Comparison of ENCODE assay signal across 33 cellular contexts in the genomic region with DNA sequence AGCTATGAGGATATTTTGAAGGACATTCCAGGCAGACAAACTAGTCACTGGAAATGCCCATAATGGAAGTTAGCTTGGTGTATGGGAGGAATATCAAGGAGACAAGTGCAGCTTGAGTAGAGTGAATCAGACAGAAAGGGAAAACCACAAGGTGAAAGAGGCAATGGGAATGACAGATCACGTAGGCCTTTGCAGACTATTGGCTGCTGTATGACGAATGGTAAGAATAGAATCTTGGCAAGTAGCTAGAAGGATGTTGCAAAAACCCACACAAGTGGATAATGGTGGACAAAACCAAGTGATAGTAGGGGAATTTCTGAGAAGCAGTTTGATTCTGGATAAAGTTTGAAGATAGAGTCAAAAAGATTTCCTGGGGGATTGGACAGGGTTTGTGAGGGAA.
DNase-seq lines count a peak whose midpoint lies in the region; ATAC-seq and TF ChIP-seq lines count a peak whose summit lies in the region.
"Had no signal": no experiment of that assay in that cellular context is flagged by ENCODE, and none has a peak within 500 bp of the region (broad histone marks: within the 10 kb centered on the region; RNA-seq: fewer than 3 reads in every experiment).

No MANE protein-coding gene starts in this region.

- POLR2A ChIA-PET in CD4-positive, alpha-beta T cell (lab: Charles Lee) = no interaction called here

- H3K4me1 ChIP-seq in psoas muscle = no peaks in the 10 kb centered on the region
- H3K4me1 ChIP-seq: lower lobe of right lung, spleen had no signal

- no peak overlapping the region for H3K27ac Mint-ChIP-seq in CD4-positive, alpha-beta T cell
- H3K27ac Mint-ChIP-seq: activated naive CD4-positive, alpha-beta T cell treated with anti-CD3 and anti-CD28 coated beads, Interleukin-2, amount 50 U/mL, for 24 hours; activated T-helper 17 cell treated with anti-CD3 and anti-CD28 coated beads, Interleukin-2, amount 50 U/mL, for 72 hours; nephron; type B pancreatic cell had no signal

- DNase-seq in Daoy (ENCODE audit: low read depth) (peak; percentile 29), LHCN-M2 (ENCODE audit: low read depth) (peak; percentile 9), epithelial cell of esophagus (ENCODE audit: low read depth) (peak; percentile 17), myocyte (ENCODE audit: low read depth) (peak; percentile 8), psoas muscle (no peak), SW 1271 (lab: John Stamatoyannopoulos, UW) (no peak), activated gamma-delta T cell (lab: John Stamatoyannopoulos, UW) (no peak)
- DNase-seq in CD4-positive, alpha-beta T cell = no peak
- DNase-seq: ACHN; activated CD4-positive, alpha-beta T cell treated with anti-CD3 and anti-CD28 coated beads, Interleukin-2, amount 50 U/mL, for 48 hours; activated CD8-positive, alpha-beta memory T cell treated with anti-CD3 and anti-CD28 coated beads, Interleukin-2, amount 50 U/mL, for 4 hours; aorta; C1 segment of cervical spinal cord; dermis blood vessel endothelial cell; GOT3; head of caudate nucleus; lower lobe of right lung; mucosa of descending colon; NCI-H1092; NCI-H187; NCI-H2171; NCI-H526; NK-92 treated with Interleukin-12 subunit alpha and Interleukin-12 subunit beta, amount 100 ng/mL, for 24 hours; ovary; spleen; stimulated activated CD4-positive, alpha-beta T cell treated with anti-CD3 and anti-CD28 coated beads, Interleukin-2, amount 100 ng/mL, for 48 hours; T-helper 1 cell had no signal

- peaks cover 14% of the 10 kb centered on the region for H3K9me3 Mint-ChIP-seq in CD4-positive, alpha-beta T cell
- H3K9me3 Mint-ChIP-seq: nephron, type B pancreatic cell had no signal

- CTCF ChIA-PET in CD4-positive, alpha-beta T cell (lab: Charles Lee) = no interaction called here

- no peaks in the 10 kb centered on the region for H3K27me3 Mint-ChIP-seq in CD4-positive, alpha-beta T cell
- H3K27me3 Mint-ChIP-seq: activated naive CD4-positive, alpha-beta T cell treated with anti-CD3 and anti-CD28 coated beads, Interleukin-2, amount 50 U/mL, for 24 hours; activated T-helper 17 cell treated with anti-CD3 and anti-CD28 coated beads, Interleukin-2, amount 50 U/mL, for 72 hours; central memory CD8-positive, alpha-beta T cell had no signal

- no peaks in the 10 kb centered on the region for H3K36me3 ChIP-seq in psoas muscle (ENCODE audit: insufficient read depth in 1 of 2, low read depth in 1 of 2)
- H3K36me3 ChIP-seq: lower lobe of right lung, ovary, spleen had no signal

- no peaks in the 10 kb centered on the region for H3K27me3 ChIP-seq in CD4-positive, alpha-beta T cell (ENCODE audit: control insufficient read depth, insufficient read depth, low read length)
- H3K27me3 ChIP-seq in psoas muscle (ENCODE audit: insufficient read depth in 3 of 3, low read length in 2 of 3) = no peaks in the 10 kb centered on the region
- H3K27me3 ChIP-seq: ovary, spleen had no signal

- WGBS in psoas muscle, 3 donors = 53 to 58% (median 54%) methylated on average over 2 of the region's 2 CpGs

- no peaks in the 10 kb centered on the region for H3K4me1 Mint-ChIP-seq in CD4-positive, alpha-beta T cell (ENCODE audit: low read depth)
- H3K4me1 Mint-ChIP-seq: activated naive CD4-positive, alpha-beta T cell treated with anti-CD3 and anti-CD28 coated beads, Interleukin-2, amount 50 U/mL, for 24 hours; activated T-helper 17 cell treated with anti-CD3 and anti-CD28 coated beads, Interleukin-2, amount 50 U/mL, for 72 hours; central memory CD8-positive, alpha-beta T cell; nephron had no signal

- H3K4me3 ChIP-seq in epithelial cell of esophagus (ENCODE audit: low read length) (no peak overlapping the region), psoas muscle (no peak overlapping the region)
- H3K4me3 ChIP-seq: lower lobe of right lung, mucosa of descending colon, ovary, spleen had no signal

- no peaks in the 10 kb centered on the region for H3K9me3 ChIP-seq in CD4-positive, alpha-beta T cell (ENCODE audit: control insufficient read depth, low read length)
- H3K9me3 ChIP-seq in psoas muscle = no peaks in the 10 kb centered on the region
- H3K9me3 ChIP-seq: lower lobe of right lung, mucosa of descending colon, ovary had no signal

- H3K4me3 Mint-ChIP-seq in CD4-positive, alpha-beta T cell = no peak overlapping the region
- H3K4me3 Mint-ChIP-seq: activated naive CD4-positive, alpha-beta T cell treated with anti-CD3 and anti-CD28 coated beads, Interleukin-2, amount 50 U/mL, for 24 hours; activated T-helper 17 cell treated with anti-CD3 and anti-CD28 coated beads, Interleukin-2, amount 50 U/mL, for 72 hours; central memory CD8-positive, alpha-beta T cell; nephron; type B pancreatic cell had no signal

- ATAC-seq in CD4-positive, alpha-beta T cell (ENCODE audit: poor library complexity) = no peak
- ATAC-seq in psoas muscle = no peak
- ATAC-seq: activated CD4-positive, CD25-positive, alpha-beta regulatory T cell treated with anti-CD3 and anti-CD28 coated beads, Interleukin-2, amount 50 U/mL, for 24 hours; activated T-helper 17 cell treated with anti-CD3 and anti-CD28 coated beads, Interleukin-2, amount 50 U/mL, for 72 hours; lower lobe of right lung; mucosa of descending colon had no signal

- no peaks in the 10 kb centered on the region for H3K36me3 Mint-ChIP-seq in CD4-positive, alpha-beta T cell (ENCODE audit: low read depth)
- H3K36me3 Mint-ChIP-seq: activated naive CD4-positive, alpha-beta T cell treated with anti-CD3 and anti-CD28 coated beads, Interleukin-2, amount 50 U/mL, for 24 hours; type B pancreatic cell had no signal

- TF ChIP-seq CTCF in epithelial cell of esophagus (IDR thresholded peaks at IDR 0.05; ENCODE audit: insufficient read depth, low read depth, low read length, missing control alignments) = no peak
- no peak for TF ChIP-seq CTCF in CD4-positive, alpha-beta T cell (IDR thresholded peaks at IDR 0.05)
- TF ChIP-seq CTCF in psoas muscle (IDR thresholded peaks at IDR 0.05) = no peak

- intact Hi-C loops in CD4-positive, alpha-beta T cell (cut with DNase I, micrococcal nuclease) = no loop called here
- intact Hi-C loops in psoas muscle (cut with DNase I) = no loop called here

- no peak overlapping the region for H3K27ac ChIP-seq in CD4-positive, alpha-beta T cell (ENCODE audit: low read depth, low read length)
- no peak overlapping the region for H3K27ac ChIP-seq in psoas muscle
- H3K27ac ChIP-seq: lower lobe of right lung, ovary, spleen had no signal

Comparison
In these comparisons a context has a peak if more than half of its experiments do, and no peak if none do; other contexts are left out.
1. DNase-seq: peak in Daoy (single experiment), LHCN-M2 (single experiment), epithelial cell of esophagus (single experiment) and myocyte (single experiment); none in CD4-positive, alpha-beta T cell (0 of 10), psoas muscle (0 of 2), SW 1271 (0 of 2) and activated gamma-delta T cell (single experiment).